Comparison of ENCODE assay signal across 14 cellular contexts in genomic region chr9:76396144-76396543, GRCh38. TPM values are rescaled to one million over a fixed set of nuclear protein-coding genes. Genes with fewer than 3 reads are reported as not detected.
A peak's percentile ranks its signal among the peaks of the same experiment; 100 is the strongest.
DNase-seq lines count a peak whose midpoint lies in the region; ATAC-seq and TF ChIP-seq lines count a peak whose summit lies in the region.
"Had no signal": no experiment of that assay in that cellular context is flagged by ENCODE, and none has a peak within 500 bp of the region (broad histone marks: within the 10 kb centered on the region; RNA-seq: fewer than 3 reads in every experiment).

No MANE protein-coding gene starts in this region.

- H3K27me3 ChIP-seq in CD4-positive, alpha-beta T cell (ENCODE audit: control insufficient read depth, insufficient read depth, low read length), result no peaks in the 10 kb centered on the region
- H3K27me3 ChIP-seq in HL-60 (ENCODE audit: insufficient read depth, poor library complexity, severe bottlenecking), result no peaks in the 10 kb centered on the region
- H3K27me3 ChIP-seq: BLaER1 treated with 17β-estradiol and CSF1 and Interleukin-3, amounts not matched to agents 10 nM and 100 nM had no signal

- H3K9me3 Mint-ChIP-seq in CD4-positive, alpha-beta T cell, result no peaks in the 10 kb centered on the region

- intact Hi-C loops in CD4-positive, alpha-beta T cell (cut with DNase I, micrococcal nuclease), result loop anchor here in 1 of 2 experiments (5.0 to 10.0 kb wide), 6 partner anchors 371 to 1441 kb away; partner anchors contain the start of genes C9orf40, CARNMT1, NMRK1 and OSTF1

- no peak for ATAC-seq in CD4-positive, alpha-beta T cell (ENCODE audit: poor library complexity)
- ATAC-seq in GM18517 (IDR thresholded peaks at IDR 0.05; ENCODE audit: unreplicated experiment) (no peak), HG02571 (IDR thresholded peaks at IDR 0.05; ENCODE audit: unreplicated experiment) (no peak)
- ATAC-seq: GM23338, HCT116 had no signal

- DNase-seq in CD4-positive, alpha-beta T cell, result no peak
- DNase-seq in HL-60 (ENCODE audit: low read depth in 1 of 2, low spot score in 1 of 2), result no peak
- no peak for DNase-seq in middle frontal gyrus (ENCODE audit: extremely low spot score, low spot score)
- DNase-seq: Caco-2; CD4-positive, CD25-positive, alpha-beta regulatory T cell; IMR-90; KBM-7 had no signal

- no peaks in the 10 kb centered on the region for H3K9me3 ChIP-seq in CD4-positive, alpha-beta T cell (ENCODE audit: control insufficient read depth, low read length)
- H3K9me3 ChIP-seq: Caco-2 had no signal

- H3K27ac ChIP-seq in CD4-positive, alpha-beta T cell (ENCODE audit: low read depth, low read length), result no peak overlapping the region
- H3K27ac ChIP-seq in HL-60 (replicated peaks) (peak overlapping the region; percentile 86), VCaP (peak overlapping the region; percentile 90)

- H3K4me3 Mint-ChIP-seq in CD4-positive, alpha-beta T cell, result no peak overlapping the region
- H3K4me3 Mint-ChIP-seq: GM23338 had no signal

- POLR2A ChIA-PET in CD4-positive, alpha-beta T cell (lab: Charles Lee), result no interaction called here

- H3K4me1 Mint-ChIP-seq in CD4-positive, alpha-beta T cell (ENCODE audit: low read depth), result peaks cover 34% of the 10 kb centered on the region

- H3K4me3 ChIP-seq in HL-60 (replicated peaks; ENCODE audit: insufficient read depth, low read length), result no peak overlapping the region
- H3K4me3 ChIP-seq: GM23338 had no signal

- no peak for TF ChIP-seq CTCF in CD4-positive, alpha-beta T cell (IDR thresholded peaks at IDR 0.05)
- no peak for TF ChIP-seq CTCF in HL-60 (IDR thresholded peaks at IDR 0.05; ENCODE audit: insufficient read depth, low read length)
- TF ChIP-seq CTCF in VCaP (conservative IDR thresholded peaks at IDR 0.05), result no peak

- peaks cover 19% of the 10 kb centered on the region for H3K36me3 Mint-ChIP-seq in CD4-positive, alpha-beta T cell (ENCODE audit: low read depth)

- CTCF ChIA-PET in CD4-positive, alpha-beta T cell (lab: Charles Lee), result no interaction called here

- no peaks in the 10 kb centered on the region for H3K27me3 Mint-ChIP-seq in CD4-positive, alpha-beta T cell
- H3K27me3 Mint-ChIP-seq: B cell had no signal

- H3K27ac Mint-ChIP-seq in CD4-positive, alpha-beta T cell, result peak overlapping the region; percentile 96
- H3K27ac Mint-ChIP-seq: GM23338 had no signal

RNA-seq across cellular contexts. Expression of gene RFK, which starts 1.9 kb away (rescaled TPM):
- 1 to 10 TPM; 7.4 to 8.4 TPM for total RNA-seq in CD4-positive, alpha-beta T cell
